8 cellular contexts compared by ENCODE assay signal in the genomic region with DNA sequence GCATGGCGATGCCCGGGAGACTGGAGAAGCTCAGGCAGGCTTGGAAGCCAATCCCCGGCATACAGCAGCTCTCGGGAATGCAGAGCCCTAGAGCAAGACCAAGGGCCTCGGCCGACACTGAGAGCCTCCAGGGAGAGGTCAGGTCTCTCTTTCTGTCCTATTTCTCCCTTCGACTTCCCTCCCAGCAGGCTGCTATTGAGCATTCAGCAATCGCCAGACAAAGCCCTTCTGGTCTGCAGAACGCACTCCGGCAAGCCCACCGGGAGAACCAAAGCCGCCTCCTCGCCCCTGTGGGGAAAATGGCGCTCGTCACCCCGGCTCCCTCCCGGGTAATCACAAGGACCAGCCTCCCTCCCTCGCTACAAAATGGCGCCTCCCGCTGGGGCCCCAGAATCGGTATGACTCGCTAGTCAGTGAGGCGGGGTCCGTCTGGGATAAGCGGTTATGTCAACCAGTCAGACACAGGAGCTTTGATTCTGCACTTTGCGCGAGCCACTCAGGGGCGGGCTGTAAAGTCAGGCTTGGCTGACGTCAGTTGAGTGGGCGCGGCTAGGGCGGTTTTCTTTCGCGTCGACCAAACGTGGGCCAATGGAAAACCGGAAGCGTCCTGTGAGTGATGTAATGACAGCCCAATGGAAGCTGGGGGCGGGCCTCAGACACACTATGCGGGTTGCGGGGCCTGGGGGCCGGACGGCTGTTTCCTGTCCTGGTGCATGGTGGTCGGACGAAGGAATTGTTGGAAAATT. TPM values are rescaled to one million over a fixed set of nuclear protein-coding genes. Genes with fewer than 3 reads are reported as not detected.
A peak's percentile ranks its signal among the peaks of the same experiment; 100 is the strongest.
DNase-seq lines count a peak whose midpoint lies in the region; ATAC-seq and TF ChIP-seq lines count a peak whose summit lies in the region.

A gene (plus strand): TSS at position 691 of the 746 bp plus-strand sequence. CDS start 10,297 bp downstream, outside the sequence.

- H4K20me1 ChIP-seq in smooth muscle cell (ENCODE audit: low read depth) = peaks cover 17% of the 10 kb centered on the region

- H3K4me3 ChIP-seq in AG04450 (ENCODE audit: low read depth, low read length) (peak within 1 kb of the TSS; percentile 97), cardiac fibroblast (replicated peaks in 1 of 2; ENCODE audit: low read depth in 2 of 2, low read length in 2 of 2) (peak within 1 kb of the TSS; percentile 78 to 92), smooth muscle cell (peak within 1 kb of the TSS; percentile 77)

- ATAC-seq in GM18909 (IDR thresholded peaks at IDR 0.05; ENCODE audit: poor library complexity, unreplicated experiment) (peak; percentile 91), HG03175 (IDR thresholded peaks at IDR 0.05; ENCODE audit: unreplicated experiment) (peak; percentile 88), WTC11 (peak; percentile 96)

- POLR2A ChIA-PET in AG04450 (lab: Yijun Ruan, JAX) (interaction anchor here (0.5 to 2.6 kb wide), 46 partner anchors 9 to 1080 kb away, joined by 3 to 27 read pairs (median 4); a partner anchor contains a TSS), WTC11 (lab: Charles Lee) (interaction anchor here (0.5 to 2.6 kb wide), 25 partner anchors 12 to 797 kb away, joined by 3 to 27 read pairs (median 4); a partner anchor contains a TSS)

- H3K4me1 ChIP-seq in smooth muscle cell (ENCODE audit: low read depth) = peaks cover 8% of the 10 kb centered on the region

- H3K9me3 Mint-ChIP-seq in WTC11 = peaks cover 5% of the 10 kb centered on the region; the same call in 1 of the 2 replicates

- CTCF ChIA-PET in AG04450 (lab: Charles Lee) (interaction anchor here (0.5 to 2.0 kb wide), 4 partner anchors 20 to 869 kb away, joined by 3 to 7 read pairs (median 4); no protein-coding TSS in a partner anchor), WTC11 (lab: Charles Lee) (interaction anchor here (0.6 to 2.1 kb wide), 7 partner anchors 47 to 365 kb away, joined by 3 to 22 read pairs (median 6); no protein-coding TSS in a partner anchor)

- peak within 1 kb of the TSS; percentile 96 for H3K9ac ChIP-seq in smooth muscle cell (ENCODE audit: low read depth)

- no peaks in the 10 kb centered on the region for H3K27me3 Mint-ChIP-seq in WTC11 (ENCODE audit: low read depth)

- peaks cover 18% of the 10 kb centered on the region for H3K4me1 Mint-ChIP-seq in WTC11

- TF ChIP-seq CTCF in AG04450 (IDR thresholded peaks at IDR 0.05; ENCODE audit: low read depth, low read length) (no peak), WTC11 (IDR thresholded peaks at IDR 0.05) (no peak), cardiac fibroblast (IDR thresholded peaks at IDR 0.05; ENCODE audit: low read depth, low read length) (no peak), smooth muscle cell (IDR thresholded peaks at IDR 0.05; ENCODE audit: borderline replicate concordance, insufficient read depth, poor library complexity, severe bottlenecking) (no peak)

- WGBS in smooth muscle cell (ENCODE audit: low lambda C conversion rate) = under 1% methylated on average over 45 of the region's 45 CpGs

- peaks cover 47% of the 10 kb centered on the region for H3K79me2 ChIP-seq in smooth muscle cell (ENCODE audit: low read depth)

- peak within 1 kb of the TSS; percentile 98 for H3K4me3 Mint-ChIP-seq in WTC11

- peak within 1 kb of the TSS; percentile 8 for H2AFZ ChIP-seq in smooth muscle cell (ENCODE audit: low read depth)

- H3K4me2 ChIP-seq in smooth muscle cell = peak within 1 kb of the TSS; percentile 88

- peaks cover 5% of the 10 kb centered on the region; the same call in 1 of the 2 replicates for H3K36me3 Mint-ChIP-seq in WTC11

- H3K27ac ChIP-seq in AG04450 (ENCODE audit: low read depth, low read length) (peak within 1 kb of the TSS; percentile 99), smooth muscle cell (ENCODE audit: low read depth) (peak within 1 kb of the TSS; percentile 98)

- peak; percentile 100 for DNase-seq in AG04450 (ENCODE audit: low read depth, low spot score)
- peak; percentile 99 for DNase-seq in NCI-H226
- peak; percentile 100 for DNase-seq in WTC11 (ENCODE audit: low spot score)
- DNase-seq in cardiac fibroblast (ENCODE audit: low read depth in 2 of 2) = peak; percentile 100
- DNase-seq in iPS-NIHi7 (ENCODE audit: extremely low spot score) = peak; percentile 99
- peak; percentile 97 for DNase-seq in smooth muscle cell (lab: John Stamatoyannopoulos, UW; ENCODE audit: unreplicated experiment)

- no peaks in the 10 kb centered on the region for H3K36me3 ChIP-seq in smooth muscle cell (ENCODE audit: low read depth)

- H3K27me3 ChIP-seq in AG04450 (ENCODE audit: control insufficient read depth, insufficient read depth, low read length) = no peaks in the 10 kb centered on the region
- no peaks in the 10 kb centered on the region for H3K27me3 ChIP-seq in smooth muscle cell (ENCODE audit: low read depth)

- H3K27ac Mint-ChIP-seq in WTC11 = peak within 1 kb of the TSS; percentile 99

- H3F3A ChIP-seq in smooth muscle cell (ENCODE audit: low read depth) = peaks cover 4% of the 10 kb centered on the region

- H3K9me3 ChIP-seq in AG04450 (ENCODE audit: control insufficient read depth, insufficient read depth, low read length) = peaks cover 10% of the 10 kb centered on the region; the same call in 1 of the 2 replicates
- no peaks in the 10 kb centered on the region for H3K9me3 ChIP-seq in smooth muscle cell (replicated peaks; ENCODE audit: low read depth)

TF ChIP-seq in WTC11, 78 proteins besides CTCF, POLR2A, EP300 and RAD21 (continues in another document):
- TF ChIP-seq, protein P1, sequence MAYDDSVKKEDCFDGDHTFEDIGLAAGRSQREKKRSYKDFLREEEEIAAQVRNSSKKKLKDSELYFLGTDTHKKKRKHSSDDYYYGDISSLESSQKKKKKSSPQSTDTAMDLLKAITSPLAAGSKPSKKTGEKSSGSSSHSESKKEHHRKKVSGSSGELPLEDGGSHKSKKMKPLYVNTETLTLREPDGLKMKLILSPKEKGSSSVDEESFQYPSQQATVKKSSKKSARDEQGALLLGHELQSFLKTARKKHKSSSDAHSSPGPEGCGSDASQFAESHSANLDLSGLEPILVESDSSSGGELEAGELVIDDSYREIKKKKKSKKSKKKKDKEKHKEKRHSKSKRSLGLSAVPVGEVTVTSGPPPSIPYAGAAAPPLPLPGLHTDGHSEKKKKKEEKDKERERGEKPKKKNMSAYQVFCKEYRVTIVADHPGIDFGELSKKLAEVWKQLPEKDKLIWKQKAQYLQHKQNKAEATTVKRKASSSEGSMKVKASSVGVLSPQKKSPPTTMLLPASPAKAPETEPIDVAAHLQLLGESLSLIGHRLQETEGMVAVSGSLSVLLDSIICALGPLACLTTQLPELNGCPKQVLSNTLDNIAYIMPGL (CRISPR knock-in tag; IDR thresholded peaks at IDR 0.05) = peak; percentile 16; the same call in 1 of the 2 replicates
- TF ChIP-seq NFE2L1 (CRISPR knock-in tag; IDR thresholded peaks at IDR 0.05) (no peak), PRRX2 (CRISPR knock-in tag; IDR thresholded peaks at IDR 0.05) (no peak), TCF7 (CRISPR knock-in tag; IDR thresholded peaks at IDR 0.05; ENCODE audit: low read depth) (no peak), NR1H2 (CRISPR knock-in tag; IDR thresholded peaks at IDR 0.05) (no peak), ETV6 (CRISPR knock-in tag; IDR thresholded peaks at IDR 0.05) (0 out of 2 replicates have a peak, but pooled peaks have one; percentile 22), MYBL2 (CRISPR knock-in tag; IDR thresholded peaks at IDR 0.05) (no peak), SP1 (CRISPR knock-in tag; conservative IDR thresholded peaks at IDR 0.05) (peak; percentile 98)
- TF ChIP-seq, protein P2, sequence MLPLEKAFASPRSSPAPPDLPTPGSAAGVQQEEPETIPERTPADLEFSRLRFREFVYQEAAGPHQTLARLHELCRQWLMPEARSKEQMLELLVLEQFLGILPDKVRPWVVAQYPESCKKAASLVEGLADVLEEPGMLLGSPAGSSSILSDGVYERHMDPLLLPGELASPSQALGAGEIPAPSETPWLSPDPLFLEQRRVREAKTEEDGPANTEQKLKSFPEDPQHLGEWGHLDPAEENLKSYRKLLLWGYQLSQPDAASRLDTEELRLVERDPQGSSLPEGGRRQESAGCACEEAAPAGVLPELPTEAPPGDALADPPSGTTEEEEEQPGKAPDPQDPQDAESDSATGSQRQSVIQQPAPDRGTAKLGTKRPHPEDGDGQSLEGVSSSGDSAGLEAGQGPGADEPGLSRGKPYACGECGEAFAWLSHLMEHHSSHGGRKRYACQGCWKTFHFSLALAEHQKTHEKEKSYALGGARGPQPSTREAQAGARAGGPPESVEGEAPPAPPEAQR (CRISPR knock-in tag; IDR thresholded peaks at IDR 0.05) = peak; percentile 19; the same call in 1 of the 2 replicates
- TF ChIP-seq, protein P3, sequence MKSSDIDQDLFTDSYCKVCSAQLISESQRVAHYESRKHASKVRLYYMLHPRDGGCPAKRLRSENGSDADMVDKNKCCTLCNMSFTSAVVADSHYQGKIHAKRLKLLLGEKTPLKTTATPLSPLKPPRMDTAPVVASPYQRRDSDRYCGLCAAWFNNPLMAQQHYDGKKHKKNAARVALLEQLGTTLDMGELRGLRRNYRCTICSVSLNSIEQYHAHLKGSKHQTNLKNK (CRISPR knock-in tag; IDR thresholded peaks at IDR 0.05) = no peak
- TF ChIP-seq, protein P4, sequence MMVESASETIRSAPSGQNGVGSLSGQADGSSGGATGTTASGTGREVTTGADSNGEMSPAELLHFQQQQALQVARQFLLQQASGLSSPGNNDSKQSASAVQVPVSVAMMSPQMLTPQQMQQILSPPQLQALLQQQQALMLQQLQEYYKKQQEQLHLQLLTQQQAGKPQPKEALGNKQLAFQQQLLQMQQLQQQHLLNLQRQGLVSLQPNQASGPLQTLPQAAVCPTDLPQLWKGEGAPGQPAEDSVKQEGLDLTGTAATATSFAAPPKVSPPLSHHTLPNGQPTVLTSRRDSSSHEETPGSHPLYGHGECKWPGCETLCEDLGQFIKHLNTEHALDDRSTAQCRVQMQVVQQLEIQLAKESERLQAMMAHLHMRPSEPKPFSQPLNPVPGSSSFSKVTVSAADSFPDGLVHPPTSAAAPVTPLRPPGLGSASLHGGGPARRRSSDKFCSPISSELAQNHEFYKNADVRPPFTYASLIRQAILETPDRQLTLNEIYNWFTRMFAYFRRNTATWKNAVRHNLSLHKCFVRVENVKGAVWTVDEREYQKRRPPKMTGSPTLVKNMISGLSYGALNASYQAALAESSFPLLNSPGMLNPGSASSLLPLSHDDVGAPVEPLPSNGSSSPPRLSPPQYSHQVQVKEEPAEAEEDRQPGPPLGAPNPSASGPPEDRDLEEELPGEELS (CRISPR knock-in tag; IDR thresholded peaks at IDR 0.05) = peak; percentile 46; the same call in 1 of the 2 replicates

RNA-seq across cellular contexts. Expression of the gene that starts here (rescaled TPM):
- polyA plus RNA-seq in AG04450 (2011; rRNA removed) = 29.1 and 29.4 TPM in 2 replicates
- 90.4 and 98.3 TPM in 2 replicates for polyA minus RNA-seq in AG04450 (2011; rRNA and poly(A)+ RNA removed)
- total RNA-seq in WTC11 (2021) = 34.0 to 35.8 TPM (median 34.0 TPM) in 3 replicates
- 48.6 and 52.4 TPM in 2 replicates for total RNA-seq in smooth muscle cell
- polyA plus RNA-seq in smooth muscle cell = 30.9 and 35.1 TPM in 2 replicates

Comparison
In these comparisons a context has a peak if more than half of its experiments do, and no peak if none do; other contexts are left out.
1. Peak in every context shown above with its lines: DNase-seq, ATAC-seq, H3K4me3 ChIP-seq and H3K27ac ChIP-seq.